ENCODE assay signal across 1 cellular context in genomic region chr10:94439275-94439861, GRCh38.
TF ChIP-seq lines count a peak whose summit lies in the region.

No MANE protein-coding gene starts in this region.

TF ChIP-seq in liver, 16 proteins besides CTCF, POLR2A, EP300 and RAD21 (continued from another document):
- TF ChIP-seq ZBTB33 (IDR thresholded peaks at IDR 0.05) (no peak), SP1 (IDR thresholded peaks at IDR 0.05) (no peak), REST (IDR thresholded peaks at IDR 0.05) (no peak), TAF1 (conservative IDR thresholded peaks at IDR 0.05) (no peak), GABPA (IDR thresholded peaks at IDR 0.05 in 1 of 2, conservative IDR thresholded peaks at IDR 0.05 in 1 of 2) (no peak), YY1 (IDR thresholded peaks at IDR 0.05) (no peak), JUND (IDR thresholded peaks at IDR 0.05) (no peak), NR2F2 (IDR thresholded peaks at IDR 0.05) (no peak), RXRA (IDR thresholded peaks at IDR 0.05) (no peak)
